1 cellular context compared by ENCODE assay signal in the genomic region with DNA sequence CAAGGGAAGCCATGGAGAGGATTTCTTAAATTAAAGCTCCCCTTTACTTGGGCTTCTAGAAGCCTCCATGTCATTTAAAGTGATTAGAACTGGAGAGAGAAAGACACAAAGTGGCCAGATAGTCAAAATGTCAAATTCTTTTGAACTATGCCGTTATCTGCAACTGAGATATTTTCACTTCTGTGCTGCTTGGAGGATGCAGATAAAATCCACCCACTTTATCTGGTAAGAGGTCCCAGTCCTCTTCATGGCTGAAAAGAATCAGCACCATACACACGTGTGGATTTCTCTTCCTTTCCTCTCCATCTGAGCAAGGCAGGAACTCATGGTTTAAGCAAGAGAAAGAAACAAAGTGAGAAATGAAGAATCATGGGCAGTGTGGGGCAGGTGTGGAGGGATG.
TF ChIP-seq lines count a peak whose summit lies in the region.

No MANE protein-coding gene starts in this region.

TF ChIP-seq in HEK293T, 16 proteins besides CTCF, POLR2A, EP300 and RAD21 (continued from another document):
- TF ChIP-seq FOXA1 (IDR thresholded peaks at IDR 0.05) (no peak), BHLHE40 (IDR thresholded peaks at IDR 0.05; ENCODE audit: borderline replicate concordance) (no peak)
TF ChIP-seq in HEK293T: peak in this region for 0.
